In genomic region chr12:16437281-16437816, GRCh38 we compare ENCODE assay signal across 23 cellular contexts.
"Had no signal": no experiment of that assay in that cellular context is flagged by ENCODE, and none has a peak within 500 bp of the region (broad histone marks: within the 10 kb centered on the region; RNA-seq: fewer than 3 reads in every experiment).

No MANE protein-coding gene starts in this region.

- H3K27me3 Mint-ChIP-seq: activated CD4-positive, alpha-beta memory T cell treated with anti-CD3 and anti-CD28 coated beads, Interleukin-2, amount 10 ng/mL, durations not matched to agents 7 days and 5 days; activated CD8-positive, alpha-beta memory T cell treated with anti-CD3 and anti-CD28 coated beads, Interleukin-2, amount 10 ng/mL, durations not matched to agents 7 days and 5 days; activated naive CD8-positive, alpha-beta T cell treated with anti-CD3 and anti-CD28 coated beads for 36 hours; dendritic cell treated with granulocyte-macrophage colony-stimulating factor and Interleukin-4, amounts not matched to agents 40 ng/mL and 50 ng/mL, for 4 days; naive thymus-derived CD8-positive, alpha-beta T cell had no signal

- H3K4me3 ChIP-seq: cardiac muscle cell, ovary, psoas muscle, right lobe of liver, stomach, upper lobe of left lung had no signal

- H3K27me3 ChIP-seq: cardiac muscle cell, ovary, right lobe of liver, stomach, upper lobe of left lung had no signal

- DNase-seq: activated CD4-positive, alpha-beta memory T cell treated with anti-CD3 and anti-CD28 coated beads, Interleukin-2, amount 10 ng/mL, durations not matched to agents 7 days and 5 days; activated CD4-positive, alpha-beta T cell treated with anti-CD3 and anti-CD28 coated beads for 48 hours; activated CD8-positive, alpha-beta memory T cell treated with anti-CD3 and anti-CD28 coated beads, Interleukin-2, amount 10 ng/mL, durations not matched to agents 7 days and 5 days; activated naive CD4-positive, alpha-beta T cell; activated naive CD8-positive, alpha-beta T cell treated with anti-CD3 and anti-CD28 coated beads for 36 hours; amniotic stem cell; effector CD8-positive, alpha-beta T cell; hippocampal formation; left ventricle myocardium superior; mesendoderm; naive thymus-derived CD8-positive, alpha-beta T cell; ovary; psoas muscle; right lobe of liver; stimulated activated CD4-positive, alpha-beta T cell treated with anti-CD3 and anti-CD28 coated beads, Interleukin-4, amount 100 ng/mL, for 24 hours; stomach; T-helper 2 cell had no signal

- H3K4me1 Mint-ChIP-seq: activated CD4-positive, alpha-beta memory T cell treated with anti-CD3 and anti-CD28 coated beads, Interleukin-2, amount 10 ng/mL, durations not matched to agents 7 days and 5 days; activated CD8-positive, alpha-beta memory T cell treated with anti-CD3 and anti-CD28 coated beads, Interleukin-2, amount 10 ng/mL, durations not matched to agents 7 days and 5 days; activated naive CD8-positive, alpha-beta T cell treated with anti-CD3 and anti-CD28 coated beads for 36 hours; naive thymus-derived CD8-positive, alpha-beta T cell; stimulated activated effector memory CD8-positive, alpha-beta T cell treated with anti-CD3 and anti-CD28 coated beads, Interleukin-12 subunit alpha, Interleukin-12 subunit beta, amount 100 ng/mL, for 72 hours had no signal

- H3K36me3 Mint-ChIP-seq: activated CD8-positive, alpha-beta memory T cell treated with anti-CD3 and anti-CD28 coated beads, Interleukin-2, amount 10 ng/mL, durations not matched to agents 7 days and 5 days; activated naive CD8-positive, alpha-beta T cell treated with anti-CD3 and anti-CD28 coated beads for 36 hours; naive thymus-derived CD8-positive, alpha-beta T cell; stimulated activated effector memory CD8-positive, alpha-beta T cell treated with anti-CD3 and anti-CD28 coated beads, Interleukin-12 subunit alpha, Interleukin-12 subunit beta, amount 100 ng/mL, for 72 hours had no signal

- H3K36me3 ChIP-seq: cardiac muscle cell, ovary, right lobe of liver, stomach, upper lobe of left lung had no signal

- H3K4me1 ChIP-seq: psoas muscle, right lobe of liver, stomach, upper lobe of left lung had no signal

- H3K27ac ChIP-seq: cardiac muscle cell, ovary, psoas muscle, right lobe of liver, stomach had no signal

- FAIRE-seq: keratinocyte had no signal

- ATAC-seq: activated CD8-positive, alpha-beta memory T cell treated with anti-CD3 and anti-CD28 coated beads, Interleukin-2, amount 10 ng/mL, durations not matched to agents 7 days and 5 days; left ventricle myocardium superior; naive thymus-derived CD8-positive, alpha-beta T cell; psoas muscle; right lobe of liver; stimulated activated effector memory CD8-positive, alpha-beta T cell treated with anti-CD3 and anti-CD28 coated beads, Interleukin-12 subunit alpha, Interleukin-12 subunit beta, amount 100 ng/mL, for 72 hours; WTC11 had no signal

- H3K4me3 Mint-ChIP-seq: activated CD4-positive, alpha-beta memory T cell treated with anti-CD3 and anti-CD28 coated beads, Interleukin-2, amount 10 ng/mL, durations not matched to agents 7 days and 5 days; activated CD8-positive, alpha-beta memory T cell treated with anti-CD3 and anti-CD28 coated beads, Interleukin-2, amount 10 ng/mL, durations not matched to agents 7 days and 5 days; activated naive CD8-positive, alpha-beta T cell treated with anti-CD3 and anti-CD28 coated beads for 36 hours; dendritic cell treated with granulocyte-macrophage colony-stimulating factor and Interleukin-4, amounts not matched to agents 40 ng/mL and 50 ng/mL, for 4 days; naive thymus-derived CD8-positive, alpha-beta T cell; stimulated activated effector memory CD8-positive, alpha-beta T cell treated with anti-CD3 and anti-CD28 coated beads, Interleukin-12 subunit alpha, Interleukin-12 subunit beta, amount 100 ng/mL, for 72 hours; WTC11 had no signal

- H3K9me3 ChIP-seq: ovary, psoas muscle, right lobe of liver had no signal

- H3K27ac Mint-ChIP-seq: activated CD4-positive, alpha-beta memory T cell treated with anti-CD3 and anti-CD28 coated beads, Interleukin-2, amount 10 ng/mL, durations not matched to agents 7 days and 5 days; activated CD8-positive, alpha-beta memory T cell treated with anti-CD3 and anti-CD28 coated beads, Interleukin-2, amount 10 ng/mL, durations not matched to agents 7 days and 5 days; activated naive CD8-positive, alpha-beta T cell treated with anti-CD3 and anti-CD28 coated beads for 36 hours; dendritic cell treated with granulocyte-macrophage colony-stimulating factor and Interleukin-4, amounts not matched to agents 40 ng/mL and 50 ng/mL, for 4 days; naive thymus-derived CD8-positive, alpha-beta T cell; stimulated activated effector memory CD8-positive, alpha-beta T cell treated with anti-CD3 and anti-CD28 coated beads, Interleukin-12 subunit alpha, Interleukin-12 subunit beta, amount 100 ng/mL, for 72 hours; WTC11 had no signal
